9 cellular contexts compared by ENCODE assay signal in genomic region chr6:35318200-35318844, GRCh38. TPM values are rescaled to one million over a fixed set of nuclear protein-coding genes. Genes with fewer than 3 reads are reported as not detected.
A peak's percentile ranks its signal among the peaks of the same experiment; 100 is the strongest.
DNase-seq lines count a peak whose midpoint lies in the region; ATAC-seq, FAIRE-seq and TF ChIP-seq lines count a peak whose summit lies in the region.
"Had no signal": no experiment of that assay in that cellular context is flagged by ENCODE, and none has a peak within 500 bp of the region (broad histone marks: within the 10 kb centered on the region; RNA-seq: fewer than 3 reads in every experiment).

No MANE protein-coding gene starts in this region.

- H3K27me3 ChIP-seq in SJSA1 (replicated peaks) = peaks cover 30% of the 10 kb centered on the region
- peaks cover 6% of the 10 kb centered on the region for H3K27me3 ChIP-seq in fibroblast of lung (ENCODE audit: control insufficient read depth, insufficient read depth, low read length)
- no peaks in the 10 kb centered on the region for H3K27me3 ChIP-seq in muscle layer of duodenum (ENCODE audit: low read depth, low read length)

- H3K9me3 ChIP-seq in SJSA1 (replicated peaks) (peaks cover 3% of the 10 kb centered on the region; the same call in 1 of the 2 replicates), fibroblast of lung (ENCODE audit: control insufficient read depth, insufficient read depth, low read depth, low read length) (no peaks in the 10 kb centered on the region), muscle layer of duodenum (ENCODE audit: control insufficient read depth in 1 of 2, low read length in 2 of 2) (no peaks in the 10 kb centered on the region)

- H3K4me1 ChIP-seq in SJSA1 (replicated peaks) (peaks cover 8% of the 10 kb centered on the region), fibroblast of lung (ENCODE audit: control insufficient read depth, extremely low read depth, insufficient read depth, low read length) (peaks cover 2% of the 10 kb centered on the region), muscle layer of duodenum (ENCODE audit: control insufficient read depth in 1 of 2, insufficient read depth in 2 of 2, low read length in 2 of 2) (peaks cover 0 to 5% of the 10 kb centered on the region in 2 donors)

- DNase-seq in ACHN (peak; percentile 78), HTR-8/SVneo (ENCODE audit: insufficient read length, low spot score) (peak; percentile 92), SJSA1 (ENCODE audit: low read depth in 1 of 2, low spot score in 2 of 2) (peak; percentile 82 to 87), fibroblast of lung (ENCODE audit: low read depth in 2 of 2) (peak; percentile 71 to 82), CD14-positive monocyte (ENCODE audit: low spot score) (no peak)

- H3K27ac ChIP-seq in SJSA1 (no peak overlapping the region), fibroblast of lung (ENCODE audit: insufficient read depth, low read length) (no peak overlapping the region), muscle layer of duodenum (ENCODE audit: low read length) (peak overlapping the region; percentile 65)

- H3K36me3 ChIP-seq in SJSA1 = no peaks in the 10 kb centered on the region
- H3K36me3 ChIP-seq in fibroblast of lung (ENCODE audit: control insufficient read depth, insufficient read depth, low read length) = no peaks in the 10 kb centered on the region
- peaks cover 0 to 10% of the 10 kb centered on the region in 2 donors for H3K36me3 ChIP-seq in muscle layer of duodenum (ENCODE audit: control insufficient read depth in 1 of 2, insufficient read depth in 2 of 2, low read length in 2 of 2)

- no peak overlapping the region for H3K9ac ChIP-seq in fibroblast of lung (ENCODE audit: insufficient read depth, low read length)

- peak overlapping the region; percentile 94 for H3K4me2 ChIP-seq in fibroblast of lung (ENCODE audit: extremely low read depth, insufficient read depth, low read length)

- ATAC-seq in GM19035 (IDR thresholded peaks at IDR 0.05; ENCODE audit: unreplicated experiment) (no peak), GM19455 (IDR thresholded peaks at IDR 0.05; ENCODE audit: unreplicated experiment) (no peak)

- peaks cover 10% of the 10 kb centered on the region for H3K4me1 Mint-ChIP-seq in CD14-positive monocyte

- H3K27me3 Mint-ChIP-seq in CD14-positive monocyte (ENCODE audit: low read depth in 3 of 3) = peaks cover 0 to 4% (median 0%) of the 10 kb centered on the region in 3 donors
- H3K27me3 Mint-ChIP-seq: activated naive CD8-positive, alpha-beta T cell had no signal

- no peak overlapping the region for H3K4me3 Mint-ChIP-seq in CD14-positive monocyte
- H3K4me3 Mint-ChIP-seq: activated naive CD8-positive, alpha-beta T cell had no signal

- FAIRE-seq in HTR-8/SVneo (lab: Jason Lieb, UNC) = peak; percentile 81

- no peaks in the 10 kb centered on the region for H4K20me1 ChIP-seq in fibroblast of lung (ENCODE audit: control insufficient read depth, extremely low read depth, insufficient read depth, low read length)

- intact Hi-C loops in CD14-positive monocyte (cut with micrococcal nuclease) = no loop called here

- peak overlapping the region; percentile 36 for H3K4me3 ChIP-seq in SJSA1
- peak overlapping the region; percentile 48 to 71 (median 56) for H3K4me3 ChIP-seq in fibroblast of lung (replicated peaks in 1 of 4; ENCODE audit: control extremely low read depth in 1 of 4, insufficient read depth in 1 of 4, low read depth in 3 of 4, low read length in 4 of 4)
- peak overlapping the region; percentile 66 to 75 for H3K4me3 ChIP-seq in muscle layer of duodenum (ENCODE audit: low read depth in 1 of 2, low read length in 2 of 2)

- H3K79me2 ChIP-seq in fibroblast of lung (ENCODE audit: control insufficient read depth, insufficient read depth, low read length) = no peaks in the 10 kb centered on the region

- H3K27ac Mint-ChIP-seq in CD14-positive monocyte = peak overlapping the region in 2 of 7 donors; percentile 3 to 6
- H3K27ac Mint-ChIP-seq: activated naive CD8-positive, alpha-beta T cell had no signal

- H2AFZ ChIP-seq in fibroblast of lung (ENCODE audit: low read length) = peak overlapping the region; percentile 95

- in situ Hi-C loops in ACHN (cut with HindIII; ENCODE audit: low pct_ligation_motif_present, low pct_unique_long_range_greater_than_20kb, low sequenced_read_pairs) = no loop called here

- peaks cover 85 to 96% of the 10 kb centered on the region in 2 donors for H3K36me3 Mint-ChIP-seq in CD14-positive monocyte

- H3K9me3 Mint-ChIP-seq in CD14-positive monocyte = peaks cover 0 to 4% (median 0%) of the 10 kb centered on the region in 7 donors

- TF ChIP-seq CTCF in fibroblast of lung (conservative IDR thresholded peaks at IDR 0.05 in 1 of 2, IDR thresholded peaks at IDR 0.05 in 1 of 2; ENCODE audit: low read depth in 1 of 2, low read length in 2 of 2) (peak in 1 of 2 donors; percentile 2), CD14-positive monocyte (IDR thresholded peaks at IDR 0.05) (no peak)

RNA-seq across cellular contexts. Expression of gene DEF6, which starts 20.7 kb away (rescaled TPM):
- 0.05 TPM in 1 of 2 replicates, not detected in the other for total RNA-seq in SJSA1 (2014; rRNA removed; shearing (Covaris generic))
- 0.33 and 0.51 TPM in 2 replicates for total RNA-seq in fibroblast of lung
- 0.12 and 0.17 TPM in 2 replicates for polyA plus RNA-seq in fibroblast of lung
- 0.17 and 0.41 TPM in 2 replicates for polyA plus RNA-seq in fibroblast of lung (2012)
- not detected in 2 replicates for polyA minus RNA-seq in fibroblast of lung (ENCODE audit: low replicate concordance)
- polyA plus RNA-seq in CD14-positive monocyte = 10 to 100 TPM; 41.2 to 59.3 TPM

RNA-seq across cellular contexts. Expression of gene PPARD, which starts 24.0 kb away (rescaled TPM):
- total RNA-seq in SJSA1 (2014; rRNA removed; shearing (Covaris generic)) = 7.4 and 10.3 TPM in 2 replicates
- total RNA-seq in fibroblast of lung = 9.8 and 16.3 TPM in 2 replicates
- polyA plus RNA-seq in fibroblast of lung = 14.8 and 27.5 TPM in 2 replicates
- 23.6 and 39.7 TPM in 2 replicates for polyA plus RNA-seq in fibroblast of lung (2012)
- polyA minus RNA-seq in fibroblast of lung (ENCODE audit: low replicate concordance) = 49.9 and 72.6 TPM in 2 replicates
- polyA plus RNA-seq in CD14-positive monocyte = 1 to 10 TPM; 1.2 to 2.4 TPM

RNA-seq across cellular contexts. Expression of gene ZNF76, which starts 58.8 kb away (rescaled TPM):
- total RNA-seq in SJSA1 (2014; rRNA removed; shearing (Covaris generic)) = 8.2 and 15.6 TPM in 2 replicates
- total RNA-seq in fibroblast of lung = 9.8 and 19.5 TPM in 2 replicates
- 9.6 and 11.4 TPM in 2 replicates for polyA plus RNA-seq in fibroblast of lung
- 11.9 and 13.4 TPM in 2 replicates for polyA plus RNA-seq in fibroblast of lung (2012)
- polyA minus RNA-seq in fibroblast of lung (ENCODE audit: low replicate concordance) = 33.8 and 61.8 TPM in 2 replicates
- 1 to 10 TPM; 6.8 to 9.6 TPM for polyA plus RNA-seq in CD14-positive monocyte
